ENCODE assay signal across 24 cellular contexts in the genomic region with DNA sequence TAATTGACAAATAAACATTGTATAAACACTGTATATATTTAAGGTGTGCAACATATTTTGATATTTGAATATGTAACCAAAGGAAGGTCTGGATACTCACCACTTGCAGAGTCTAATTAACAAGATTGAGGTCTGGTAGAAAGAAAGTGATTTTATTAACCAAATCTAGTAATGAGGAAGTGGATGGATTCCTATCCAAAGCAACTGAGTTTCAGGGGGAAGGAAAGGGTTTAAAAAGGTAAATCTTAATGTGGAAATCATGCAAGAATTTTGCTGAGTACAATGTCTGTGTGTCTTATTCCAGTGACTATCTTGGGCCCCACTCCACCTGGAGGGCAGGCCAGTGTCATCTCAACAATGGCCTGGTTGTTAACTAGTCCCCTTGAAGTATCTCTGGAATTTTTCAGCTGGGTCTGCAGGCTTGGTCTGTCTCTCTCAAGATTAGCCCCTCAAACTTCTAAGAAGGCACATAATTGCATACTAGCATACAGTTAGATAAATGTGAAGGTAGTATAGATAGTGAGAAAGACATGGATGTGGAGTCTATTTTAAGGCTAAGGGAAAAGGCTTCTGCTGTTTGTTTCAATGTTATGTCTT.
A peak's percentile ranks its signal among the peaks of the same experiment; 100 is the strongest.
DNase-seq lines count a peak whose midpoint lies in the region; ATAC-seq, FAIRE-seq and TF ChIP-seq lines count a peak whose summit lies in the region.
"Had no signal": no experiment of that assay in that cellular context is flagged by ENCODE, and none has a peak within 500 bp of the region (broad histone marks: within the 10 kb centered on the region; RNA-seq: fewer than 3 reads in every experiment).

No MANE protein-coding gene starts in this region.

- H3K9me2 ChIP-seq in HCT116 (ENCODE audit: insufficient read depth), result no peaks in the 10 kb centered on the region

- TF ChIP-seq POLR2A in HCT116 (IDR thresholded peaks at IDR 0.05; ENCODE audit: borderline replicate concordance, extremely low read depth, insufficient read depth, insufficient read length), result no peak

- H3K9me3 Mint-ChIP-seq in WTC11, result peaks cover 4% of the 10 kb centered on the region; the same call in 1 of the 2 replicates
- H3K9me3 Mint-ChIP-seq in activated CD4-positive, alpha-beta memory T cell treated with anti-CD3 and anti-CD28 coated beads, Interleukin-2, amount 10 ng/mL, durations not matched to agents 7 days and 5 days, result no peaks in the 10 kb centered on the region

- H3K9me3 ChIP-seq in HCT116 (ENCODE audit: control insufficient read depth in 1 of 2, insufficient read depth in 1 of 2, low read depth in 1 of 2, low read length in 2 of 2) (no peaks in the 10 kb centered on the region), osteoblast (ENCODE audit: low read depth, low read length) (no peaks in the 10 kb centered on the region), small intestine (ENCODE audit: control insufficient read depth, low read depth) (no peaks in the 10 kb centered on the region)
- H3K9me3 ChIP-seq: Caco-2 had no signal

- H3K27ac ChIP-seq in HCT116 (ENCODE audit: low read depth, low read length) (no peak overlapping the region), osteoblast (ENCODE audit: low read depth, low read length) (no peak overlapping the region), small intestine (ENCODE audit: low read depth in 1 of 2, low read length in 1 of 2) (no peak overlapping the region)
- H3K27ac ChIP-seq: RWPE1 had no signal

- no peak overlapping the region for H3K4me3 Mint-ChIP-seq in WTC11
- no peak overlapping the region for H3K4me3 Mint-ChIP-seq in activated CD4-positive, alpha-beta memory T cell treated with anti-CD3 and anti-CD28 coated beads, Interleukin-2, amount 10 ng/mL, durations not matched to agents 7 days and 5 days
- H3K4me3 Mint-ChIP-seq: CD4-positive, alpha-beta memory T cell had no signal

- H3K36me3 Mint-ChIP-seq in WTC11, result no peaks in the 10 kb centered on the region
- H3K36me3 Mint-ChIP-seq in activated CD4-positive, alpha-beta memory T cell treated with anti-CD3 and anti-CD28 coated beads, Interleukin-2, amount 10 ng/mL, durations not matched to agents 7 days and 5 days (ENCODE audit: low read depth), result no peaks in the 10 kb centered on the region
- H3K36me3 Mint-ChIP-seq: CD4-positive, alpha-beta memory T cell had no signal

- H4K20me1 ChIP-seq in HCT116 (ENCODE audit: insufficient read depth) (no peaks in the 10 kb centered on the region), osteoblast (ENCODE audit: insufficient read depth, low read length) (no peaks in the 10 kb centered on the region)

- no TSS peak for BruUV-seq in HCT116 (replicated peaks; lab: Mats Ljungman, UMichigan)

- H3K79me2 ChIP-seq in HCT116 (ENCODE audit: insufficient read depth, low read length) (no peaks in the 10 kb centered on the region), osteoblast (ENCODE audit: insufficient read depth, low read length) (no peaks in the 10 kb centered on the region)

- H3K27ac Mint-ChIP-seq in WTC11, result no peak overlapping the region
- no peak overlapping the region for H3K27ac Mint-ChIP-seq in activated CD4-positive, alpha-beta memory T cell treated with anti-CD3 and anti-CD28 coated beads, Interleukin-2, amount 10 ng/mL, durations not matched to agents 7 days and 5 days
- H3K27ac Mint-ChIP-seq: CD4-positive, alpha-beta memory T cell had no signal

- no peak overlapping the region for H3K4me2 ChIP-seq in HCT116 (ENCODE audit: low read length)
- H3K4me2 ChIP-seq in osteoblast (ENCODE audit: insufficient read depth, low read length), result no peak overlapping the region

- no peaks in the 10 kb centered on the region for H3K27me3 Mint-ChIP-seq in WTC11 (ENCODE audit: low read depth)
- H3K27me3 Mint-ChIP-seq in activated CD4-positive, alpha-beta memory T cell treated with anti-CD3 and anti-CD28 coated beads, Interleukin-2, amount 10 ng/mL, durations not matched to agents 7 days and 5 days, result no peaks in the 10 kb centered on the region
- H3K27me3 Mint-ChIP-seq: CD4-positive, alpha-beta memory T cell had no signal

- intact Hi-C loops in HCT116 (cut with micrococcal nuclease), result no loop called here

- H3K36me3 ChIP-seq in HCT116 (ENCODE audit: control insufficient read depth in 1 of 2, insufficient read depth in 2 of 2, low read length in 2 of 2), result no peaks in the 10 kb centered on the region
- H3K36me3 ChIP-seq in osteoblast (ENCODE audit: insufficient read depth, low read length), result no peaks in the 10 kb centered on the region
- H3K36me3 ChIP-seq in small intestine (ENCODE audit: control insufficient read depth in 2 of 2, insufficient read depth in 2 of 2, low read length in 2 of 2), result no peaks in the 10 kb centered on the region

- DNase-seq in HCT116 (ENCODE audit: low read depth, low spot score) (no peak), WTC11 (ENCODE audit: low spot score) (no peak), islet precursor cell (peak; percentile 91), NCI-H2227 treated with DMSO at 0.1 percent for 48 hours (lab: John Stamatoyannopoulos, UW) (no peak), osteoblast (ENCODE audit: insufficient read length, low spot score, missing footprints) (no peak), small intestine (no peak)
- no peak for DNase-seq in activated CD4-positive, alpha-beta memory T cell treated with anti-CD3 and anti-CD28 coated beads, Interleukin-2, amount 10 ng/mL, durations not matched to agents 7 days and 5 days
- DNase-seq: C1 segment of cervical spinal cord; CD4-positive, alpha-beta memory T cell; EL; GF-D8; KG1; MM.1S; NCI-H2029; NCI-H446 treated with DMSO at 0.1 percent for 48 hours; NCI-H526; NCI-H82; SHP77 had no signal

- H3K4me1 ChIP-seq in HCT116 (ENCODE audit: control insufficient read depth in 1 of 2, insufficient read depth in 2 of 2, low read length in 2 of 2) (no peaks in the 10 kb centered on the region), osteoblast (ENCODE audit: insufficient read depth, low read length) (no peaks in the 10 kb centered on the region), small intestine (ENCODE audit: control insufficient read depth in 2 of 2, insufficient read depth in 1 of 2, low read depth in 1 of 2, low read length in 1 of 2) (no peaks in the 10 kb centered on the region)

- POLR2A ChIA-PET in HCT116 (lab: Charles Lee), result no interaction called here
- POLR2A ChIA-PET in WTC11 (lab: Charles Lee), result no interaction called here
- POLR2A ChIA-PET in activated CD4-positive, alpha-beta memory T cell treated with anti-CD3 and anti-CD28 coated beads, Interleukin-2, amount 10 ng/mL, durations not matched to agents 7 days and 5 days (lab: Charles Lee), result no interaction called here

- no peak for TF ChIP-seq RAD21 in HCT116 (IDR thresholded peaks at IDR 0.05; ENCODE audit: low read depth)

- H3K27me3 ChIP-seq in HCT116 (ENCODE audit: insufficient read depth, low read length) (no peaks in the 10 kb centered on the region), osteoblast (ENCODE audit: insufficient read depth, low read length) (no peaks in the 10 kb centered on the region), small intestine (ENCODE audit: control insufficient read depth in 2 of 2, insufficient read depth in 2 of 2, low read length in 2 of 2) (no peaks in the 10 kb centered on the region)

- RAD21 ChIA-PET in HCT116 (lab: Charles Lee; ENCODE audit: low non-redundant PET in 1 of 2, low total read pairs in 2 of 2, uncharacterized antibody in 2 of 2, unreplicated experiment in 2 of 2), result no interaction called here

- H3K9ac ChIP-seq in HCT116 (ENCODE audit: low read length), result no peak overlapping the region

- CTCF ChIA-PET in HCT116 (lab: Charles Lee), result no interaction called here
- CTCF ChIA-PET in WTC11 (lab: Charles Lee), result no interaction called here
- CTCF ChIA-PET in activated CD4-positive, alpha-beta memory T cell treated with anti-CD3 and anti-CD28 coated beads, Interleukin-2, amount 10 ng/mL, durations not matched to agents 7 days and 5 days (lab: Charles Lee), result no interaction called here

- no peak overlapping the region for H2AFZ ChIP-seq in HCT116 (ENCODE audit: low read depth, low read length, poor library complexity, severe bottlenecking)
- no peak overlapping the region for H2AFZ ChIP-seq in osteoblast (ENCODE audit: low read length)

- TF ChIP-seq CTCF in HCT116 (IDR thresholded peaks at IDR 0.05 in 2 of 3, conservative IDR thresholded peaks at IDR 0.05 in 1 of 3; ENCODE audit: borderline replicate concordance in 1 of 3, insufficient read depth in 1 of 3, low read depth in 2 of 3, low read length in 2 of 3) (no peak), WTC11 (IDR thresholded peaks at IDR 0.05) (no peak), osteoblast (IDR thresholded peaks at IDR 0.05; ENCODE audit: extremely low read depth, low read depth, low read length) (no peak)

- FAIRE-seq in small intestine (lab: Jason Lieb, UNC), result no peak
- FAIRE-seq: GM12891, H54, HTR-8/SVneo had no signal

- peaks cover 14% of the 10 kb centered on the region for H3K4me1 Mint-ChIP-seq in WTC11
- H3K4me1 Mint-ChIP-seq in activated CD4-positive, alpha-beta memory T cell treated with anti-CD3 and anti-CD28 coated beads, Interleukin-2, amount 10 ng/mL, durations not matched to agents 7 days and 5 days, result no peaks in the 10 kb centered on the region
- H3K4me1 Mint-ChIP-seq: CD4-positive, alpha-beta memory T cell had no signal

- 0 out of 2 replicates have a peak, but pooled peaks have one; percentile 36 for ATAC-seq in HCT116
- ATAC-seq in WTC11, result peak; percentile 84
- ATAC-seq: Panc1 had no signal

- no peak overlapping the region for H3K4me3 ChIP-seq in HCT116 (replicated peaks in 1 of 2; ENCODE audit: low read depth in 1 of 2, low read length in 2 of 2)
- H3K4me3 ChIP-seq in osteoblast (ENCODE audit: insufficient read depth, low read length), result no peak overlapping the region
- H3K4me3 ChIP-seq in small intestine (ENCODE audit: low read depth in 1 of 2, low read length in 2 of 2), result no peak overlapping the region

TF ChIP-seq in WTC11, 78 proteins besides CTCF, POLR2A, EP300 and RAD21 (continues in another document):
- TF ChIP-seq CDX4 (CRISPR knock-in tag; IDR thresholded peaks at IDR 0.05; ENCODE audit: borderline replicate concordance) (no peak), MYBL2 (CRISPR knock-in tag; IDR thresholded peaks at IDR 0.05) (no peak), RELA (CRISPR knock-in tag; IDR thresholded peaks at IDR 0.05; ENCODE audit: borderline replicate concordance) (no peak), ZNF317 (CRISPR knock-in tag; IDR thresholded peaks at IDR 0.05; ENCODE audit: borderline replicate concordance, low read depth) (no peak)
